ENCODE assay signal across 1 cellular context in genomic region chr14:90660865-90661570, GRCh38.
TF ChIP-seq lines count a peak whose summit lies in the region.

No MANE protein-coding gene starts in this region.

TF ChIP-seq in HepG2, 621 proteins besides CTCF, POLR2A, EP300 and RAD21 (continued from another document):
- TF ChIP-seq ARID3A (IDR thresholded peaks at IDR 0.05; ENCODE audit: low read depth, low read length) (no peak), THAP7 (CRISPR knock-in tag; IDR thresholded peaks at IDR 0.05) (no peak), POLR2AphosphoS5 (IDR thresholded peaks at IDR 0.05; ENCODE audit: low read depth, low read length) (no peak), SP2 (CRISPR knock-in tag; IDR thresholded peaks at IDR 0.05) (no peak)
